12 cellular contexts compared by ENCODE assay signal in the genomic region with DNA sequence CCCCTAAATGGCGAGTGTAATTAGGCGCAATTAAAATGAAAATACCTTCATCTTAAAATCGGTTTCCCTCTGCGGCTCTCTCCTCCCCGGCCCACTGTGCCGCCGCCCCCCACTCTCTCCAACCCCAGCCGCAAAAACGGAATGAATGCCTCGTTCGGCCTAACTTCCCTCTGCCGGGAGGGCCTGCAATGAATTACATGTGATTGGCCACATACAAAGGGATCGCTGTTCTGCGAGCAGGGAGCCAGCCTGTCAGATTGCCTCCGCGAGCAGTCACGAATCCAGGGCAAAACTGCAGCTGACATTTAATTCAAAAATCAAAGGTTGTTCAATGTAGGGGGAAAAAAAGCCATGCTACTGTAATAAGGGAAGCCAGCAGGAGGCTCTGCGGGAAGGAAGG.
DNase-seq lines count a peak whose midpoint lies in the region; ATAC-seq and TF ChIP-seq lines count a peak whose summit lies in the region.
"Had no signal": no experiment of that assay in that cellular context is flagged by ENCODE, and none has a peak within 500 bp of the region (broad histone marks: within the 10 kb centered on the region; RNA-seq: fewer than 3 reads in every experiment).

No MANE protein-coding gene starts in this region.

- peaks cover 44% of the 10 kb centered on the region for H3K27me3 ChIP-seq in neural progenitor cell

- TF ChIP-seq CTCF in neural progenitor cell (IDR thresholded peaks at IDR 0.05) (no peak), GM13977 (IDR thresholded peaks at IDR 0.05; ENCODE audit: extremely low read depth, insufficient read depth, missing control alignments) (no peak)

- H3K4me3 ChIP-seq in neural progenitor cell = peak overlapping the region; percentile 43

- H3K36me3 Mint-ChIP-seq in neural progenitor cell = peaks cover 10% of the 10 kb centered on the region
- H3K36me3 Mint-ChIP-seq in T-cell = no peaks in the 10 kb centered on the region
- H3K36me3 Mint-ChIP-seq: CD14-positive monocyte had no signal

- peak; percentile 17 for DNase-seq in AG08396 (ENCODE audit: low spot score)
- peak; percentile 82 to 87 for DNase-seq in NCI-H526 (lab: John Stamatoyannopoulos, UW)
- peak; percentile 96 for DNase-seq in foreskin melanocyte
- DNase-seq in neural progenitor cell (ENCODE audit: low spot score) = peak; percentile 85
- no peak for DNase-seq in cerebellum (ENCODE audit: low spot score)
- DNase-seq in cerebellar nuclear complex (lab: John Stamatoyannopoulos, UW) = no peak
- no peak for DNase-seq in GM13977 (ENCODE audit: low spot score)
- DNase-seq in T-cell = no peak
- DNase-seq: activated naive CD4-positive, alpha-beta T cell treated with anti-CD3 and anti-CD28 coated beads, Interleukin-2, amount 50 U/mL, for 16 hours; PC-3 had no signal

- H3K4me3 Mint-ChIP-seq in neural progenitor cell (peak overlapping the region; percentile 84), T-cell (no peak overlapping the region)
- H3K4me3 Mint-ChIP-seq: CD14-positive monocyte had no signal

- in situ Hi-C loops in GM13977 (cut with MboI; ENCODE audit: low pct_unique_long_range_greater_than_20kb, low sequenced_read_pairs, unreplicated experiment) = loop anchor here (25.0 kb wide), 1 partner anchor 163 kb away; a partner anchor contains a TSS

- peak overlapping the region; percentile 91 for H3K27ac Mint-ChIP-seq in neural progenitor cell
- H3K27ac Mint-ChIP-seq in T-cell = no peak overlapping the region
- H3K27ac Mint-ChIP-seq: CD14-positive monocyte had no signal

- no peaks in the 10 kb centered on the region for H3K9me3 Mint-ChIP-seq in neural progenitor cell
- no peaks in the 10 kb centered on the region for H3K9me3 Mint-ChIP-seq in T-cell
- H3K9me3 Mint-ChIP-seq: CD14-positive monocyte had no signal

- CTCF ChIA-PET in T-cell (lab: Charles Lee) = no interaction called here

- H3K27me3 Mint-ChIP-seq in neural progenitor cell (ENCODE audit: insufficient read depth, low read depth) = peaks cover 23% of the 10 kb centered on the region
- H3K27me3 Mint-ChIP-seq in T-cell = no peaks in the 10 kb centered on the region

- H4K20me1 ChIP-seq in neural progenitor cell (ENCODE audit: low read depth) = peaks cover 84% of the 10 kb centered on the region

- H2AFZ ChIP-seq in neural progenitor cell (replicated peaks) = no peak overlapping the region

- peaks cover 41% of the 10 kb centered on the region for H3F3A ChIP-seq in neural progenitor cell (ENCODE audit: low read depth)

- H3K27ac ChIP-seq in neural progenitor cell = no peak overlapping the region

- H3K36me3 ChIP-seq in neural progenitor cell = no peaks in the 10 kb centered on the region

- no peak overlapping the region for H3K9ac ChIP-seq in neural progenitor cell

- ATAC-seq in T-cell (replicated peaks in 1 of 4) = no peak
- ATAC-seq: activated CD4-positive, CD25-positive, alpha-beta regulatory T cell treated with anti-CD3 and anti-CD28 coated beads, Interleukin-2, amount 50 U/mL, for 24 hours; PC-3 had no signal

- peak overlapping the region; percentile 82 for H3K4me2 ChIP-seq in neural progenitor cell

- POLR2A ChIA-PET in T-cell (lab: Charles Lee) = no interaction called here

- peaks cover 37% of the 10 kb centered on the region for H3K4me1 ChIP-seq in neural progenitor cell

- H3K79me2 ChIP-seq in neural progenitor cell (ENCODE audit: low read depth) = no peaks in the 10 kb centered on the region

- peaks cover 72% of the 10 kb centered on the region for H3K4me1 Mint-ChIP-seq in neural progenitor cell
- peaks cover 0 to 2% (median 0%) of the 10 kb centered on the region in 3 donors for H3K4me1 Mint-ChIP-seq in T-cell
- H3K4me1 Mint-ChIP-seq: CD14-positive monocyte had no signal

- H3K9me3 ChIP-seq in neural progenitor cell (ENCODE audit: low read depth) = no peaks in the 10 kb centered on the region

Comparison
In these comparisons a context has a peak if more than half of its experiments do, and no peak if none do; other contexts are left out.
1. DNase-seq: peak in AG08396 (single experiment), NCI-H526 (2 of 2), foreskin melanocyte (single experiment) and neural progenitor cell (single experiment); none in cerebellum (single experiment), cerebellar nuclear complex (0 of 2), GM13977 (single experiment) and T-cell (0 of 34).